17 cellular contexts compared by ENCODE assay signal in the genomic region with DNA sequence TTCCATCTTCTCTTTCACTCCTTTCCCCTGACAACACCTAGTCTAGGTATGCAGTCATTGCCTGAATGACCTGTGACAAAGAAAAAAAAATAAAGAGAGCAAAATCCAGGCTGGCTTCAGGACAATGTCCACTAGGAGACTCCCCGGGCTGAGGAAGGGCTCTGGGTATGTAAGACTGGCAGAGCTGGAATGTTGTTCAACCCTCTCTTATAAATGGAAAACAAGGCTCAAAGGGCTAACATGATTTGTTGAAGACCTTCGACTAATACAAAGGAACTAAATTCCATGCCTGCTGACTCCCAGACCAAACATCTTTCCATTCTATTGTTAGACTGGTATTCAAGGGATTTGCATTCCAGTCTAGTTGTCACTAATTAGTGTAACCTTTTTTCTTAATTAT.
"Had no signal": no experiment of that assay in that cellular context is flagged by ENCODE, and none has a peak within 500 bp of the region (broad histone marks: within the 10 kb centered on the region; RNA-seq: fewer than 3 reads in every experiment).

No MANE protein-coding gene starts in this region.

- H3K4me1 ChIP-seq: breast epithelium, gastroesophageal sphincter, testis had no signal

- H3K4me3 ChIP-seq: breast epithelium, dorsolateral prefrontal cortex, gastroesophageal sphincter, stomach, testis had no signal

- H3K4me1 Mint-ChIP-seq: activated naive CD8-positive, alpha-beta T cell treated with anti-CD3 and anti-CD28 coated beads, Interleukin-2, amount 10 ng/mL, durations not matched to agents 7 days and 5 days; memory B cell had no signal

- H3K27ac Mint-ChIP-seq: activated naive CD8-positive, alpha-beta T cell treated with anti-CD3 and anti-CD28 coated beads, Interleukin-2, amount 10 ng/mL, durations not matched to agents 7 days and 5 days; memory B cell; natural killer cell treated with Interleukin-12 subunit alpha and Interleukin-12 subunit beta and Interleukin-15 and Interleukin-18, amount 100 ng/mL, for 72 hours had no signal

- H3K27ac ChIP-seq: breast epithelium, dorsolateral prefrontal cortex, gastroesophageal sphincter, stomach, testis had no signal

- H3K9me3 ChIP-seq: breast epithelium, gastroesophageal sphincter, stomach, testis had no signal

- H3K9me3 Mint-ChIP-seq: activated naive CD8-positive, alpha-beta T cell treated with anti-CD3 and anti-CD28 coated beads, Interleukin-2, amount 10 ng/mL, durations not matched to agents 7 days and 5 days; memory B cell; natural killer cell treated with Interleukin-12 subunit alpha and Interleukin-12 subunit beta and Interleukin-15 and Interleukin-18, amount 100 ng/mL, for 72 hours had no signal

- H3K36me3 Mint-ChIP-seq: activated naive CD8-positive, alpha-beta T cell treated with anti-CD3 and anti-CD28 coated beads, Interleukin-2, amount 10 ng/mL, durations not matched to agents 7 days and 5 days; memory B cell; natural killer cell treated with Interleukin-12 subunit alpha and Interleukin-12 subunit beta and Interleukin-15 and Interleukin-18, amount 100 ng/mL, for 72 hours had no signal

- H3K4me3 Mint-ChIP-seq: activated naive CD8-positive, alpha-beta T cell treated with anti-CD3 and anti-CD28 coated beads, Interleukin-2, amount 10 ng/mL, durations not matched to agents 7 days and 5 days; memory B cell; natural killer cell treated with Interleukin-12 subunit alpha and Interleukin-12 subunit beta and Interleukin-15 and Interleukin-18, amount 100 ng/mL, for 72 hours had no signal

- H3K36me3 ChIP-seq: breast epithelium, gastroesophageal sphincter, stomach had no signal

- ATAC-seq: gastroesophageal sphincter; left ventricle myocardium superior; natural killer cell treated with Interleukin-12 subunit alpha and Interleukin-12 subunit beta and Interleukin-15 and Interleukin-18, amount 100 ng/mL, for 72 hours; sciatic nerve had no signal

- H3K27me3 Mint-ChIP-seq: activated naive CD8-positive, alpha-beta T cell treated with anti-CD3 and anti-CD28 coated beads, Interleukin-2, amount 10 ng/mL, durations not matched to agents 7 days and 5 days had no signal

- DNase-seq: activated CD4-positive, alpha-beta T cell treated with anti-CD3 and anti-CD28 coated beads for 1 hour; activated CD4-positive, alpha-beta T cell treated with anti-CD3 and anti-CD28 coated beads, Interleukin-2, amount 50 U/mL, for 4 hours; activated naive CD4-positive, alpha-beta T cell; activated naive CD8-positive, alpha-beta T cell treated with anti-CD3 and anti-CD28 coated beads, Interleukin-2, amount 10 ng/mL, durations not matched to agents 7 days and 5 days; activated T-cell treated with anti-CD3 and anti-CD28 coated beads for 4 hours; anterior cingulate cortex; dorsolateral prefrontal cortex; left ventricle myocardium superior; stimulated activated CD4-positive, alpha-beta T cell treated with anti-CD3 and anti-CD28 coated beads, Interleukin-1b, Interleukin-23, amount 100 ng/mL, for 48 hours; stomach; T-helper 9 cell; testis had no signal

- H3K27me3 ChIP-seq: breast epithelium, gastroesophageal sphincter, stomach, testis had no signal
